ENCODE assay signal across 1 cellular context in the genomic region with DNA sequence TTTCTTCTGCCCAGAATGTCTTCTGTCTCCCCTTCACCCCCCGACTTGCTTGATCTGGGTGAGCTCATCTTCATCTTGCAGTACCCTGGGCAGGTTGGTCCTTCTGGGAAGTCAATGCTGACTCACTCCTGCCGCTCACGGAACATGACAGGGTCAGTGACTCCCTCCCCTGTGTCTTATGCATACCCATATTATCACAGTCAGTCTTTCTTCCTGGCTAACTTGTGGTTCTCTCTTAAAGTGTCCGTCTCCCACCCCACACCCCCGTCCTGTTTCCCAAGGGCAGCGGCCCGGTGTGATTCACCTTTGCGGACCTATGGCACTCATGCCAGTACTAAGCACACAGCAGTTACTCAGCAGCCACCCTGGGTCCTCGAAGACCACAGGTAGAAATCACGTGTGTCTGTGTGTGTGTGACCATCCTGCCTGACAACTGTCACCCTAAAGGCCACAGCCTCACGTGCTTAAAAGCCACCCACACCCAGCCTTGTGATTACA.
TF ChIP-seq lines count a peak whose summit lies in the region.

No MANE protein-coding gene starts in this region.

TF ChIP-seq in HEK293, 187 proteins besides CTCF, POLR2A, EP300 and RAD21 (continued from another document):
- TF ChIP-seq, protein P1, sequence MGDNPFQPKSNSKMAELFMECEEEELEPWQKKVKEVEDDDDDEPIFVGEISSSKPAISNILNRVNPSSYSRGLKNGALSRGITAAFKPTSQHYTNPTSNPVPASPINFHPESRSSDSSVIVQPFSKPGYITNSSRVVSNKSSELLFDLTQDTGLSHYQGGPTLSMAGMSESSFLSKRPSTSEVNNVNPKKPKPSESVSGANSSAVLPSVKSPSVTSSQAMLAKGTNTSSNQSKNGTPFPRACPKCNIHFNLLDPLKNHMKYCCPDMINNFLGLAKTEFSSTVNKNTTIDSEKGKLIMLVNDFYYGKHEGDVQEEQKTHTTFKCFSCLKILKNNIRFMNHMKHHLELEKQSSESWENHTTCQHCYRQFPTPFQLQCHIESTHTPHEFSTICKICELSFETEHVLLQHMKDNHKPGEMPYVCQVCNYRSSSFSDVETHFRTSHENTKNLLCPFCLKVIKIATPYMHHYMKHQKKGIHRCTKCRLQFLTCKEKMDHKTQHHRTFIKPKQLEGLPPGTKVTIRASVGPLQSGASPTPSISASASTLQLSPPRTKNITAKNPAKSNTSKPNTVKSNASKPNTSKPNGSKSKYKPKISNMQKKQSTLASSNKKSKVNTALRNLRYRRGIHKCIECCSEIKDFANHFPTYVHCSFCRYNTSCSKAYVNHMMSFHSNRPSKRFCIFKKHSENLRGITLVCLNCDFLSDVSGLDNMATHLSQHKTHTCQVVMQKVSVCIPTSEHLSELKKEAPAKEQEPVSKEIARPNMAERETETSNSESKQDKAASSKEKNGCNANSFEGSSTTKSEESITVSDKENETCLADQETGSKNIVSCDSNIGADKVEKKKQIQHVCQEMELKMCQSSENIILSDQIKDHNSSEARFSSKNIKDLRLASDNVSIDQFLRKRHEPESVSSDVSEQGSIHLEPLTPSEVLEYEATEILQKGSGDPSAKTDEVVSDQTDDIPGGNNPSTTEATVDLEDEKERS (tag by site-specific recombination; IDR thresholded peaks at IDR 0.05): no peak
- TF ChIP-seq ZNF510 (tag by site-specific recombination; IDR thresholded peaks at IDR 0.05; ENCODE audit: insufficient replicate concordance) (no peak), ZNF747 (tag by site-specific recombination; IDR thresholded peaks at IDR 0.05) (no peak), ZNF341 (tag by site-specific recombination; IDR thresholded peaks at IDR 0.05; ENCODE audit: low read depth) (no peak), GLIS2 (tag by site-specific recombination; IDR thresholded peaks at IDR 0.05) (peak; percentile 28; the same call in 1 of the 2 replicates), YY1 (tag by site-specific recombination; IDR thresholded peaks at IDR 0.05) (no peak), GFI1B (tag by site-specific recombination; IDR thresholded peaks at IDR 0.05) (no peak), ZNF324 (tag by site-specific recombination; IDR thresholded peaks at IDR 0.05) (no peak), HOXD13 (CRISPR knock-in tag; IDR thresholded peaks at IDR 0.05; ENCODE audit: borderline replicate concordance) (no peak), ZNF140 (tag by site-specific recombination; IDR thresholded peaks at IDR 0.05) (no peak), IKZF3 (tag by site-specific recombination; IDR thresholded peaks at IDR 0.05) (no peak)
- TF ChIP-seq, protein P2, sequence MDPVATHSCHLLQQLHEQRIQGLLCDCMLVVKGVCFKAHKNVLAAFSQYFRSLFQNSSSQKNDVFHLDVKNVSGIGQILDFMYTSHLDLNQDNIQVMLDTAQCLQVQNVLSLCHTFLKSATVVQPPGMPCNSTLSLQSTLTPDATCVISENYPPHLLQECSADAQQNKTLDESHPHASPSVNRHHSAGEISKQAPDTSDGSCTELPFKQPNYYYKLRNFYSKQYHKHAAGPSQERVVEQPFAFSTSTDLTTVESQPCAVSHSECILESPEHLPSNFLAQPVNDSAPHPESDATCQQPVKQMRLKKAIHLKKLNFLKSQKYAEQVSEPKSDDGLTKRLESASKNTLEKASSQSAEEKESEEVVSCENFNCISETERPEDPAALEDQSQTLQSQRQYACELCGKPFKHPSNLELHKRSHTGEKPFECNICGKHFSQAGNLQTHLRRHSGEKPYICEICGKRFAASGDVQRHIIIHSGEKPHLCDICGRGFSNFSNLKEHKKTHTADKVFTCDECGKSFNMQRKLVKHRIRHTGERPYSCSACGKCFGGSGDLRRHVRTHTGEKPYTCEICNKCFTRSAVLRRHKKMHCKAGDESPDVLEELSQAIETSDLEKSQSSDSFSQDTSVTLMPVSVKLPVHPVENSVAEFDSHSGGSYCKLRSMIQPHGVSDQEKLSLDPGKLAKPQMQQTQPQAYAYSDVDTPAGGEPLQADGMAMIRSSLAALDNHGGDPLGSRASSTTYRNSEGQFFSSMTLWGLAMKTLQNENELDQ (tag by site-specific recombination; IDR thresholded peaks at IDR 0.05; ENCODE audit: low read depth): no peak
- TF ChIP-seq, protein P3, sequence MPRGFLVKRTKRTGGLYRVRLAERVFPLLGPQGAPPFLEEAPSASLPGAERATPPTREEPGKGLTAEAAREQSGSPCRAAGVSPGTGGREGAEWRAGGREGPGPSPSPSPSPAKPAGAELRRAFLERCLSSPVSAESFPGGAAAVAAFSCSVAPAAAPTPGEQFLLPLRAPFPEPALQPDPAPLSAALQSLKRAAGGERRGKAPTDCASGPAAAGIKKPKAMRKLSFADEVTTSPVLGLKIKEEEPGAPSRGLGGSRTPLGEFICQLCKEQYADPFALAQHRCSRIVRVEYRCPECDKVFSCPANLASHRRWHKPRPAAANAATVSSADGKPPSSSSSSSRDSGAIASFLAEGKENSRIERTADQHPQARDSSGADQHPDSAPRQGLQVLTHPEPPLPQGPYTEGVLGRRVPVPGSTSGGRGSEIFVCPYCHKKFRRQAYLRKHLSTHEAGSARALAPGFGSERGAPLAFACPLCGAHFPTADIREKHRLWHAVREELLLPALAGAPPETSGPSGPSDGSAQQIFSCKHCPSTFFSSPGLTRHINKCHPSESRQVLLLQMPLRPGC (tag by site-specific recombination; IDR thresholded peaks at IDR 0.05): 0 out of 2 replicates have a peak, but pooled peaks have one; percentile 21
- TF ChIP-seq, protein P4, sequence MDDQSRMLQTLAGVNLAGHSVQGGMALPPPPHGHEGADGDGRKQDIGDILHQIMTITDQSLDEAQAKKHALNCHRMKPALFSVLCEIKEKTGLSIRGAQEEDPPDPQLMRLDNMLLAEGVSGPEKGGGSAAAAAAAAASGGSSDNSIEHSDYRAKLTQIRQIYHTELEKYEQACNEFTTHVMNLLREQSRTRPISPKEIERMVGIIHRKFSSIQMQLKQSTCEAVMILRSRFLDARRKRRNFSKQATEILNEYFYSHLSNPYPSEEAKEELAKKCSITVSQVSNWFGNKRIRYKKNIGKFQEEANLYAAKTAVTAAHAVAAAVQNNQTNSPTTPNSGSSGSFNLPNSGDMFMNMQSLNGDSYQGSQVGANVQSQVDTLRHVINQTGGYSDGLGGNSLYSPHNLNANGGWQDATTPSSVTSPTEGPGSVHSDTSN (CRISPR knock-in tag; IDR thresholded peaks at IDR 0.05): no peak
- TF ChIP-seq, protein P5, sequence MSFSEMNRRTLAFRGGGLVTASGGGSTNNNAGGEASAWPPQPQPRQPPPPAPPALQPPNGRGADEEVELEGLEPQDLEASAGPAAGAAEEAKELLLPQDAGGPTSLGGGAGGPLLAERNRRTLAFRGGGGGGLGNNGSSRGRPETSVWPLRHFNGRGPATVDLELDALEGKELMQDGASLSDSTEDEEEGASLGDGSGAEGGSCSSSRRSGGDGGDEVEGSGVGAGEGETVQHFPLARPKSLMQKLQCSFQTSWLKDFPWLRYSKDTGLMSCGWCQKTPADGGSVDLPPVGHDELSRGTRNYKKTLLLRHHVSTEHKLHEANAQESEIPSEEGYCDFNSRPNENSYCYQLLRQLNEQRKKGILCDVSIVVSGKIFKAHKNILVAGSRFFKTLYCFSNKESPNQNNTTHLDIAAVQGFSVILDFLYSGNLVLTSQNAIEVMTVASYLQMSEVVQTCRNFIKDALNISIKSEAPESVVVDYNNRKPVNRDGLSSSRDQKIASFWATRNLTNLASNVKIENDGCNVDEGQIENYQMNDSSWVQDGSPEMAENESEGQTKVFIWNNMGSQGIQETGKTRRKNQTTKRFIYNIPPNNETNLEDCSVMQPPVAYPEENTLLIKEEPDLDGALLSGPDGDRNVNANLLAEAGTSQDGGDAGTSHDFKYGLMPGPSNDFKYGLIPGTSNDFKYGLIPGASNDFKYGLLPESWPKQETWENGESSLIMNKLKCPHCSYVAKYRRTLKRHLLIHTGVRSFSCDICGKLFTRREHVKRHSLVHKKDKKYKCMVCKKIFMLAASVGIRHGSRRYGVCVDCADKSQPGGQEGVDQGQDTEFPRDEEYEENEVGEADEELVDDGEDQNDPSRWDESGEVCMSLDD (tag by site-specific recombination; IDR thresholded peaks at IDR 0.05): no peak
- TF ChIP-seq, protein P6, sequence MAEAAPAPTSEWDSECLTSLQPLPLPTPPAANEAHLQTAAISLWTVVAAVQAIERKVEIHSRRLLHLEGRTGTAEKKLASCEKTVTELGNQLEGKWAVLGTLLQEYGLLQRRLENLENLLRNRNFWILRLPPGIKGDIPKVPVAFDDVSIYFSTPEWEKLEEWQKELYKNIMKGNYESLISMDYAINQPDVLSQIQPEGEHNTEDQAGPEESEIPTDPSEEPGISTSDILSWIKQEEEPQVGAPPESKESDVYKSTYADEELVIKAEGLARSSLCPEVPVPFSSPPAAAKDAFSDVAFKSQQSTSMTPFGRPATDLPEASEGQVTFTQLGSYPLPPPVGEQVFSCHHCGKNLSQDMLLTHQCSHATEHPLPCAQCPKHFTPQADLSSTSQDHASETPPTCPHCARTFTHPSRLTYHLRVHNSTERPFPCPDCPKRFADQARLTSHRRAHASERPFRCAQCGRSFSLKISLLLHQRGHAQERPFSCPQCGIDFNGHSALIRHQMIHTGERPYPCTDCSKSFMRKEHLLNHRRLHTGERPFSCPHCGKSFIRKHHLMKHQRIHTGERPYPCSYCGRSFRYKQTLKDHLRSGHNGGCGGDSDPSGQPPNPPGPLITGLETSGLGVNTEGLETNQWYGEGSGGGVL (tag by site-specific recombination; IDR thresholded peaks at IDR 0.05): peak; percentile 44
- TF ChIP-seq, protein P7, sequence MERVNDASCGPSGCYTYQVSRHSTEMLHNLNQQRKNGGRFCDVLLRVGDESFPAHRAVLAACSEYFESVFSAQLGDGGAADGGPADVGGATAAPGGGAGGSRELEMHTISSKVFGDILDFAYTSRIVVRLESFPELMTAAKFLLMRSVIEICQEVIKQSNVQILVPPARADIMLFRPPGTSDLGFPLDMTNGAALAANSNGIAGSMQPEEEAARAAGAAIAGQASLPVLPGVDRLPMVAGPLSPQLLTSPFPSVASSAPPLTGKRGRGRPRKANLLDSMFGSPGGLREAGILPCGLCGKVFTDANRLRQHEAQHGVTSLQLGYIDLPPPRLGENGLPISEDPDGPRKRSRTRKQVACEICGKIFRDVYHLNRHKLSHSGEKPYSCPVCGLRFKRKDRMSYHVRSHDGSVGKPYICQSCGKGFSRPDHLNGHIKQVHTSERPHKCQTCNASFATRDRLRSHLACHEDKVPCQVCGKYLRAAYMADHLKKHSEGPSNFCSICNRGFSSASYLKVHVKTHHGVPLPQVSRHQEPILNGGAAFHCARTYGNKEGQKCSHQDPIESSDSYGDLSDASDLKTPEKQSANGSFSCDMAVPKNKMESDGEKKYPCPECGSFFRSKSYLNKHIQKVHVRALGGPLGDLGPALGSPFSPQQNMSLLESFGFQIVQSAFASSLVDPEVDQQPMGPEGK (tag by site-specific recombination; IDR thresholded peaks at IDR 0.05): peak; percentile 64
- TF ChIP-seq, protein P8, sequence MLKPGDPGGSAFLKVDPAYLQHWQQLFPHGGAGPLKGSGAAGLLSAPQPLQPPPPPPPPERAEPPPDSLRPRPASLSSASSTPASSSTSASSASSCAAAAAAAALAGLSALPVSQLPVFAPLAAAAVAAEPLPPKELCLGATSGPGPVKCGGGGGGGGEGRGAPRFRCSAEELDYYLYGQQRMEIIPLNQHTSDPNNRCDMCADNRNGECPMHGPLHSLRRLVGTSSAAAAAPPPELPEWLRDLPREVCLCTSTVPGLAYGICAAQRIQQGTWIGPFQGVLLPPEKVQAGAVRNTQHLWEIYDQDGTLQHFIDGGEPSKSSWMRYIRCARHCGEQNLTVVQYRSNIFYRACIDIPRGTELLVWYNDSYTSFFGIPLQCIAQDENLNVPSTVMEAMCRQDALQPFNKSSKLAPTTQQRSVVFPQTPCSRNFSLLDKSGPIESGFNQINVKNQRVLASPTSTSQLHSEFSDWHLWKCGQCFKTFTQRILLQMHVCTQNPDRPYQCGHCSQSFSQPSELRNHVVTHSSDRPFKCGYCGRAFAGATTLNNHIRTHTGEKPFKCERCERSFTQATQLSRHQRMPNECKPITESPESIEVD (tag by site-specific recombination; IDR thresholded peaks at IDR 0.05): no peak
- TF ChIP-seq, protein P9, sequence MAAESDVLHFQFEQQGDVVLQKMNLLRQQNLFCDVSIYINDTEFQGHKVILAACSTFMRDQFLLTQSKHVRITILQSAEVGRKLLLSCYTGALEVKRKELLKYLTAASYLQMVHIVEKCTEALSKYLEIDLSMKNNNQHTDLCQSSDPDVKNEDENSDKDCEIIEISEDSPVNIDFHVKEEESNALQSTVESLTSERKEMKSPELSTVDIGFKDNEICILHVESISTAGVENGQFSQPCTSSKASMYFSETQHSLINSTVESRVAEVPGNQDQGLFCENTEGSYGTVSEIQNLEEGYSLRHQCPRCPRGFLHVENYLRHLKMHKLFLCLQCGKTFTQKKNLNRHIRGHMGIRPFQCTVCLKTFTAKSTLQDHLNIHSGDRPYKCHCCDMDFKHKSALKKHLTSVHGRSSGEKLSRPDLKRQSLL (tag by site-specific recombination; IDR thresholded peaks at IDR 0.05): no peak
